Comparison of ENCODE assay signal across 3 cellular contexts in the genomic region with DNA sequence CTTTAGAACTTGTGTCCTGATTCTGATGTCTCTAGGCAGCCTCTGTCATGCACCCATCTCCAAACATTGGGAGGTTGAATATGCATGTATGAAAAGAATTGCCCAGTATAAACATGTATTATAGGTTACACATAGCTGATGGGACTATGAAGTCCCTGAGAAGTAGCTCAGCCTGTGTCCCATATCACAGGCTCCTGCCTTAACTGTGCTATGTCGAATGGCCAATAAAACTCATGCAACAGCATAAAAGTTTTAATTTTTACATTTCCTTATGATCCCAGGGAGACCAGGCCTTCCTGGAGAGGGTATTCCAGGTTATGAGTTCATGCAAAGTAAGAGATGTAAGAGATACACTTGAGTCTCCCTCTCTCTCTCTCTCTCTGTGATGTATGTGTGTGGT.
"Had no signal": no experiment of that assay in that cellular context is flagged by ENCODE, and none has a peak within 500 bp of the region (broad histone marks: within the 10 kb centered on the region; RNA-seq: fewer than 3 reads in every experiment).

No MANE protein-coding gene starts in this region.

- H3K4me3 ChIP-seq: GM12878 had no signal

- ATAC-seq: GM12878 had no signal

- DNase-seq: GDM1, GF-D8 had no signal
